Comparison of ENCODE assay signal across 8 cellular contexts in the genomic region with DNA sequence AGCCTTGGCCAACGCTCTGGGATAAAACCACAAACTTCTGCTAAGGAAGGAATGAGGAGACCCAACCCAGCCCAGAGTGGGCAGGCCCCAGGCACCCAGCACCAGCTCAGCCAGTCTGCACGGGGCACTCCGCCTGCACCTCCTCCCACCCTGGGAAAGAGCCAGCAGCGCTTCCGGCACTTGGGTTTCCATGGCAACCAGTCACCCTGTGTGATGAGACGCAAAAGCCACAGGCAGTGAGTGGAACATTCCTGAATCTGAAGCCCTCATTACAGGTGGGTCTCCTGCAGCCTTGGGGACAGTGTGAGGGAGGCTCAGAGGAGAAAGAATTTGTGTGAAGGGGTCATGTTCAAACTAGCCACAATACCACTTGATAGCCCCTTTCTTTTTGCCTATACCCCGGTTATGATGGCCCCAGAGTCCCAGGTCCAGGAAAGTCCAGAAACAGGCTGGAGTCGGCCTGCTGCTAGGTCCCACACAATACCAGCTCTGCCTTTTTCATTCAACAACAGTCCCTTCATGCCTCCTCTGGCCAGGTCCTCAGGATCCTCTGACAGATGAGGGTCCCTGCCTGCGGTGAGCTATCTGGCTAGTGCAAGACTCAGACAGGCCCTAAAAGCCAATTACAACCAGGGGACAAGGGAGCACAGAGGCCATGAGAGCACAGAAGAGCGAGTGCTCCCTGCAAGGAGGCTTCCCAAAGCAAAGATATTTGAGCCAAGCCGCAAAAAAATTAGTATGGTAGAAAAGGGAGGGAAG.
DNase-seq lines count a peak whose midpoint lies in the region; ATAC-seq and TF ChIP-seq lines count a peak whose summit lies in the region.

No MANE protein-coding gene starts in this region.

- DNase-seq in ELF-1 (ENCODE audit: low read depth, low spot score) (peak; percentile 97), PC-9 (peak; percentile 73 to 79), esophagus muscularis mucosa (ENCODE audit: extremely low spot score) (peak; percentile 94), neural crest cell (ENCODE audit: low read depth, low spot score) (peak; percentile 66), stromal cell of bone marrow (ENCODE audit: low read depth) (peak; percentile 29)
- peak; percentile 83 for DNase-seq in activated T-cell treated with anti-CD3 and anti-CD28 coated beads, Interleukin-2, amount 50 U/mL, for 4 hours

- 67% methylated on average over 11 of the region's 11 CpGs for WGBS in esophagus muscularis mucosa

- H3K4me2 ChIP-seq in PC-9 = no peak overlapping the region

- peaks cover 9% of the 10 kb centered on the region for H3K27me3 ChIP-seq in PC-9 (ENCODE audit: insufficient read depth, low read depth)
- peaks cover 0 to 21% (median 0%) of the 10 kb centered on the region in 4 donors for H3K27me3 ChIP-seq in esophagus muscularis mucosa

- TF ChIP-seq EP300 in esophagus muscularis mucosa (IDR thresholded peaks at IDR 0.05) = no peak

- H3K27ac ChIP-seq in PC-9 (no peak overlapping the region), esophagus muscularis mucosa (replicated peaks in 1 of 4) (no peak overlapping the region)

- ATAC-seq in HG03460 (IDR thresholded peaks at IDR 0.05; ENCODE audit: unreplicated experiment) = peak; percentile 38
- ATAC-seq in activated T-cell treated with anti-CD3 and anti-CD28 coated beads, Interleukin-2, amount 50 U/mL, for 4 hours = peak; percentile 40 to 51
- no peak for ATAC-seq in GM19455 (IDR thresholded peaks at IDR 0.05; ENCODE audit: unreplicated experiment)

- H3K36me3 Mint-ChIP-seq in activated T-cell treated with anti-CD3 and anti-CD28 coated beads, Interleukin-2, amount 50 U/mL, for 4 hours (ENCODE audit: insufficient read depth) = no peaks in the 10 kb centered on the region
- H3K36me3 Mint-ChIP-seq in neural crest cell (ENCODE audit: low read depth) = no peaks in the 10 kb centered on the region

- no peaks in the 10 kb centered on the region for H3K9me3 Mint-ChIP-seq in activated T-cell treated with anti-CD3 and anti-CD28 coated beads, Interleukin-2, amount 50 U/mL, for 4 hours
- H3K9me3 Mint-ChIP-seq in neural crest cell = no peaks in the 10 kb centered on the region

- CTCF ChIA-PET in PC-9 (lab: Charles Lee) = interaction anchor here (0.7 kb wide), 1 partner anchor 17 kb away, joined by 6 read pairs; no protein-coding TSS in a partner anchor

- TF ChIP-seq POLR2A in esophagus muscularis mucosa (IDR thresholded peaks at IDR 0.05; ENCODE audit: low read depth) = no peak

- no peaks in the 10 kb centered on the region for H3K36me3 ChIP-seq in PC-9 (ENCODE audit: low read depth)
- no peaks in the 10 kb centered on the region for H3K36me3 ChIP-seq in esophagus muscularis mucosa

- peaks cover 36% of the 10 kb centered on the region for H3K4me1 Mint-ChIP-seq in activated T-cell treated with anti-CD3 and anti-CD28 coated beads, Interleukin-2, amount 50 U/mL, for 4 hours (ENCODE audit: low read depth)
- H3K4me1 Mint-ChIP-seq in neural crest cell = peaks cover 34% of the 10 kb centered on the region

- H3K79me2 ChIP-seq in PC-9 (ENCODE audit: low read depth) = no peaks in the 10 kb centered on the region

- H3K4me3 Mint-ChIP-seq in activated T-cell treated with anti-CD3 and anti-CD28 coated beads, Interleukin-2, amount 50 U/mL, for 4 hours = peak overlapping the region; percentile 17
- H3K4me3 Mint-ChIP-seq in neural crest cell = peak overlapping the region; percentile 83

- no peaks in the 10 kb centered on the region for H3K9me2 ChIP-seq in PC-9 (ENCODE audit: insufficient read depth)

- peaks cover 12% of the 10 kb centered on the region; the same call in 1 of the 2 replicates for H3F3A ChIP-seq in PC-9 (ENCODE audit: insufficient read depth, low read depth)

- no peak overlapping the region for H3K4me3 ChIP-seq in PC-9
- H3K4me3 ChIP-seq in esophagus muscularis mucosa = no peak overlapping the region

- no TSS peak for BruUV-seq in PC-9 (replicated peaks; lab: Mats Ljungman, UMichigan)

- POLR2A ChIA-PET in PC-9 (lab: Charles Lee; ENCODE audit: unreplicated experiment) = interaction anchor here (0.7 kb wide), 1 partner anchor 900 kb away, joined by 4 read pairs; no protein-coding TSS in a partner anchor

- TF ChIP-seq CTCF in PC-9 (conservative IDR thresholded peaks at IDR 0.05) (no peak), esophagus muscularis mucosa (IDR thresholded peaks at IDR 0.05) (no peak), neural crest cell (conservative IDR thresholded peaks at IDR 0.05) (no peak)

- intact Hi-C loops in PC-9 (cut with micrococcal nuclease; ENCODE audit: unreplicated experiment) (no loop called here), esophagus muscularis mucosa (cut with DNase I) (loop anchor here (5.0 kb wide), 1 partner anchor 62 kb away; no protein-coding TSS in a partner anchor)

- H3K9me3 ChIP-seq in PC-9 (ENCODE audit: insufficient read depth, low read depth) (no peaks in the 10 kb centered on the region), esophagus muscularis mucosa (no peaks in the 10 kb centered on the region)

- H2AFZ ChIP-seq in PC-9 = no peak overlapping the region

- H3K27ac Mint-ChIP-seq in neural crest cell (ENCODE audit: unreplicated experiment) = peak overlapping the region; percentile 94

- no peaks in the 10 kb centered on the region for H4K20me1 ChIP-seq in PC-9 (ENCODE audit: insufficient read depth)

- no peaks in the 10 kb centered on the region for H3K27me3 Mint-ChIP-seq in activated T-cell treated with anti-CD3 and anti-CD28 coated beads, Interleukin-2, amount 50 U/mL, for 4 hours (ENCODE audit: low read depth)
- peaks cover 62% of the 10 kb centered on the region for H3K27me3 Mint-ChIP-seq in neural crest cell (ENCODE audit: low read depth)

- H3K4me1 ChIP-seq in PC-9 (replicated peaks; ENCODE audit: insufficient read depth) (peaks cover 10% of the 10 kb centered on the region), esophagus muscularis mucosa (peaks cover 5 to 23% (median 22%) of the 10 kb centered on the region in 4 donors)

Comparison
In these comparisons a context has a peak if more than half of its experiments do, and no peak if none do; other contexts are left out.
1. DNase-seq: peak in every context shown above with its lines; median percentile 97 in ELF-1; 94 in esophagus muscularis mucosa; 83 in activated T-cell treated with anti-CD3 and anti-CD28 coated beads, Interleukin-2, amount 50 U/mL, for 4 hours; 76 in PC-9; 66 in neural crest cell; 29 in stromal cell of bone marrow.